Comparison of ENCODE assay signal across 26 cellular contexts in genomic region chr10:21925851-21926250, GRCh38.
"Had no signal": no experiment of that assay in that cellular context is flagged by ENCODE, and none has a peak within 500 bp of the region (broad histone marks: within the 10 kb centered on the region; RNA-seq: fewer than 3 reads in every experiment).

No MANE protein-coding gene starts in this region.

- H3K4me1 ChIP-seq: upper lobe of right lung had no signal

- H3K4me2 ChIP-seq: neural progenitor cell had no signal

- H2AFZ ChIP-seq: neural progenitor cell had no signal

- H3K4me3 ChIP-seq: cardiac muscle cell, coronary artery, neural progenitor cell, right atrium auricular region, stomach, thyroid gland, upper lobe of right lung had no signal

- H3K9me3 ChIP-seq: right atrium auricular region, stomach, thyroid gland, upper lobe of right lung had no signal

- H3K27me3 ChIP-seq: cardiac muscle cell, neural progenitor cell, right atrium auricular region, stomach, thyroid gland, upper lobe of right lung had no signal

- H3K9ac ChIP-seq: neural progenitor cell had no signal

- H3K36me3 ChIP-seq: cardiac muscle cell, neural progenitor cell, right atrium auricular region, stomach, thyroid gland, upper lobe of right lung had no signal

- DNase-seq: activated CD4-positive, alpha-beta T cell treated with anti-CD3 and anti-CD28 coated beads for 48 hours; activated CD4-positive, alpha-beta T cell treated with anti-CD3 and anti-CD28 coated beads, Interleukin-2, amount 50 U/mL, for 48 hours; activated CD8-positive, alpha-beta memory T cell treated with anti-CD3 and anti-CD28 coated beads for 24 hours; activated effector memory CD4-positive, alpha-beta T cell treated with Interleukin-2 at 50 U/mL for 16 hours; activated naive CD4-positive, alpha-beta T cell treated with Interleukin-2 at 50 U/mL for 16 hours; aorta; cerebellar nuclear complex; effector memory CD8-positive, alpha-beta T cell; foreskin fibroblast; head of caudate nucleus; hippocampal formation; immature natural killer cell; natural killer cell; occipital lobe; stimulated activated CD4-positive, alpha-beta T cell treated with anti-CD3 and anti-CD28 coated beads, Interleukin-15, amount 100 ng/mL, for 24 hours; stimulated activated CD4-positive, alpha-beta T cell treated with anti-CD3 and anti-CD28 coated beads, Interleukin-2, amount 100 ng/mL, for 24 hours; stimulated activated naive B cell treated with anti-CD40 and anti-IgM and Interleukin-4, amounts not matched to agents 10 μg/mL and 1 μg/mL and 100 μg/mL, for 72 hours; stomach; T-helper 9 cell; thyroid gland; upper lobe of right lung had no signal

- H3K27ac ChIP-seq: coronary artery, neural progenitor cell, right atrium auricular region, stomach, upper lobe of right lung, VCaP had no signal
